ENCODE assay signal across 18 cellular contexts in the genomic region with DNA sequence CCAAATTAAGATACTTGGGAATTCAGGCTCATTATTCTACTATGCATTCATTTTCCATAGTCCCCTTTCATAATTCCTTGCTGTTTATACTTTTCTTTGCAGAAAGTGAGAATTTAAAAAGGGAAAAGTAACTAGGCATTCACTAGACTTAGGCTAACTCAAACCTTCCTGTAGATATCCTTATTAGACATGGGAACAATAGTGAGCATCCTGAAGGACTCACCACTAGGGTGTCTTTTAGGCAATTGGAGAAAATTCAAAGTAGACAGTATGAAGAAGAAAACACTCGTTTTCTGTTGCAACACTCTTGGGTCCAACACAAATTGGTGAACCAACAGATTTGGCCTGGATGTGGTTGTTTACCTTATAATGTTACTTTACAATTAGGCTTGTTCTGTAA.
"Had no signal": no experiment of that assay in that cellular context is flagged by ENCODE, and none has a peak within 500 bp of the region (broad histone marks: within the 10 kb centered on the region; RNA-seq: fewer than 3 reads in every experiment).

No MANE protein-coding gene starts in this region.

- DNase-seq: IMR-90, Karpas-422, KG1, MM.1S, NCI-H1092 treated with DMSO at 0.1 percent for 48 hours, NCI-H1436, NCI-H187, NCI-H2029, NCI-H2081 treated with DMSO at 0.1 percent for 48 hours, NCI-H2171, NCI-H226, NCI-H446, NCI-H510A, NCI-H524 treated with DMSO at 0.1 percent for 48 hours, NCI-H69, NCI-H774, SHP77 had no signal

- FAIRE-seq: RCC 7860 had no signal
